In genomic region chr5:169083394-169084018, GRCh38 we compare ENCODE assay signal across 1 cellular context.
TF ChIP-seq lines count a peak whose summit lies in the region.

No MANE protein-coding gene starts in this region.

TF ChIP-seq in H1, 55 proteins besides CTCF, POLR2A, EP300 and RAD21 (continued from another document):
- TF ChIP-seq, protein P1, sequence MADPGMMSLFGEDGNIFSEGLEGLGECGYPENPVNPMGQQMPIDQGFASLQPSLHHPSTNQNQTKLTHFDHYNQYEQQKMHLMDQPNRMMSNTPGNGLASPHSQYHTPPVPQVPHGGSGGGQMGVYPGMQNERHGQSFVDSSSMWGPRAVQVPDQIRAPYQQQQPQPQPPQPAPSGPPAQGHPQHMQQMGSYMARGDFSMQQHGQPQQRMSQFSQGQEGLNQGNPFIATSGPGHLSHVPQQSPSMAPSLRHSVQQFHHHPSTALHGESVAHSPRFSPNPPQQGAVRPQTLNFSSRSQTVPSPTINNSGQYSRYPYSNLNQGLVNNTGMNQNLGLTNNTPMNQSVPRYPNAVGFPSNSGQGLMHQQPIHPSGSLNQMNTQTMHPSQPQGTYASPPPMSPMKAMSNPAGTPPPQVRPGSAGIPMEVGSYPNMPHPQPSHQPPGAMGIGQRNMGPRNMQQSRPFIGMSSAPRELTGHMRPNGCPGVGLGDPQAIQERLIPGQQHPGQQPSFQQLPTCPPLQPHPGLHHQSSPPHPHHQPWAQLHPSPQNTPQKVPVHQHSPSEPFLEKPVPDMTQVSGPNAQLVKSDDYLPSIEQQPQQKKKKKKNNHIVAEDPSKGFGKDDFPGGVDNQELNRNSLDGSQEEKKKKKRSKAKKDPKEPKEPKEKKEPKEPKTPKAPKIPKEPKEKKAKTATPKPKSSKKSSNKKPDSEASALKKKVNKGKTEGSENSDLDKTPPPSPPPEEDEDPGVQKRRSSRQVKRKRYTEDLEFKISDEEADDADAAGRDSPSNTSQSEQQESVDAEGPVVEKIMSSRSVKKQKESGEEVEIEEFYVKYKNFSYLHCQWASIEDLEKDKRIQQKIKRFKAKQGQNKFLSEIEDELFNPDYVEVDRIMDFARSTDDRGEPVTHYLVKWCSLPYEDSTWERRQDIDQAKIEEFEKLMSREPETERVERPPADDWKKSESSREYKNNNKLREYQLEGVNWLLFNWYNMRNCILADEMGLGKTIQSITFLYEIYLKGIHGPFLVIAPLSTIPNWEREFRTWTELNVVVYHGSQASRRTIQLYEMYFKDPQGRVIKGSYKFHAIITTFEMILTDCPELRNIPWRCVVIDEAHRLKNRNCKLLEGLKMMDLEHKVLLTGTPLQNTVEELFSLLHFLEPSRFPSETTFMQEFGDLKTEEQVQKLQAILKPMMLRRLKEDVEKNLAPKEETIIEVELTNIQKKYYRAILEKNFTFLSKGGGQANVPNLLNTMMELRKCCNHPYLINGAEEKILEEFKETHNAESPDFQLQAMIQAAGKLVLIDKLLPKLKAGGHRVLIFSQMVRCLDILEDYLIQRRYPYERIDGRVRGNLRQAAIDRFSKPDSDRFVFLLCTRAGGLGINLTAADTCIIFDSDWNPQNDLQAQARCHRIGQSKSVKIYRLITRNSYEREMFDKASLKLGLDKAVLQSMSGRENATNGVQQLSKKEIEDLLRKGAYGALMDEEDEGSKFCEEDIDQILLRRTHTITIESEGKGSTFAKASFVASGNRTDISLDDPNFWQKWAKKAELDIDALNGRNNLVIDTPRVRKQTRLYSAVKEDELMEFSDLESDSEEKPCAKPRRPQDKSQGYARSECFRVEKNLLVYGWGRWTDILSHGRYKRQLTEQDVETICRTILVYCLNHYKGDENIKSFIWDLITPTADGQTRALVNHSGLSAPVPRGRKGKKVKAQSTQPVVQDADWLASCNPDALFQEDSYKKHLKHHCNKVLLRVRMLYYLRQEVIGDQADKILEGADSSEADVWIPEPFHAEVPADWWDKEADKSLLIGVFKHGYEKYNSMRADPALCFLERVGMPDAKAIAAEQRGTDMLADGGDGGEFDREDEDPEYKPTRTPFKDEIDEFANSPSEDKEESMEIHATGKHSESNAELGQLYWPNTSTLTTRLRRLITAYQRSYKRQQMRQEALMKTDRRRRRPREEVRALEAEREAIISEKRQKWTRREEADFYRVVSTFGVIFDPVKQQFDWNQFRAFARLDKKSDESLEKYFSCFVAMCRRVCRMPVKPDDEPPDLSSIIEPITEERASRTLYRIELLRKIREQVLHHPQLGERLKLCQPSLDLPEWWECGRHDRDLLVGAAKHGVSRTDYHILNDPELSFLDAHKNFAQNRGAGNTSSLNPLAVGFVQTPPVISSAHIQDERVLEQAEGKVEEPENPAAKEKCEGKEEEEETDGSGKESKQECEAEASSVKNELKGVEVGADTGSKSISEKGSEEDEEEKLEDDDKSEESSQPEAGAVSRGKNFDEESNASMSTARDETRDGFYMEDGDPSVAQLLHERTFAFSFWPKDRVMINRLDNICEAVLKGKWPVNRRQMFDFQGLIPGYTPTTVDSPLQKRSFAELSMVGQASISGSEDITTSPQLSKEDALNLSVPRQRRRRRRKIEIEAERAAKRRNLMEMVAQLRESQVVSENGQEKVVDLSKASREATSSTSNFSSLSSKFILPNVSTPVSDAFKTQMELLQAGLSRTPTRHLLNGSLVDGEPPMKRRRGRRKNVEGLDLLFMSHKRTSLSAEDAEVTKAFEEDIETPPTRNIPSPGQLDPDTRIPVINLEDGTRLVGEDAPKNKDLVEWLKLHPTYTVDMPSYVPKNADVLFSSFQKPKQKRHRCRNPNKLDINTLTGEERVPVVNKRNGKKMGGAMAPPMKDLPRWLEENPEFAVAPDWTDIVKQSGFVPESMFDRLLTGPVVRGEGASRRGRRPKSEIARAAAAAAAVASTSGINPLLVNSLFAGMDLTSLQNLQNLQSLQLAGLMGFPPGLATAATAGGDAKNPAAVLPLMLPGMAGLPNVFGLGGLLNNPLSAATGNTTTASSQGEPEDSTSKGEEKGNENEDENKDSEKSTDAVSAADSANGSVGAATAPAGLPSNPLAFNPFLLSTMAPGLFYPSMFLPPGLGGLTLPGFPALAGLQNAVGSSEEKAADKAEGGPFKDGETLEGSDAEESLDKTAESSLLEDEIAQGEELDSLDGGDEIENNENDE (IDR thresholded peaks at IDR 0.05; ENCODE audit: insufficient replicate concordance, low read length), result no peak
- TF ChIP-seq POLR2AphosphoS5 (IDR thresholded peaks at IDR 0.05; ENCODE audit: low read depth, low read length), result no peak
- TF ChIP-seq ASH2L (IDR thresholded peaks at IDR 0.05; ENCODE audit: low read length), result no peak
- TF ChIP-seq EZH2 (IDR thresholded peaks at IDR 0.05; ENCODE audit: low read depth, low read length, severe bottlenecking), result no peak
- TF ChIP-seq, protein P2, sequence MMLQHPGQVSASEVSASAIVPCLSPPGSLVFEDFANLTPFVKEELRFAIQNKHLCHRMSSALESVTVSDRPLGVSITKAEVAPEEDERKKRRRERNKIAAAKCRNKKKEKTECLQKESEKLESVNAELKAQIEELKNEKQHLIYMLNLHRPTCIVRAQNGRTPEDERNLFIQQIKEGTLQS (IDR thresholded peaks at IDR 0.05; ENCODE audit: insufficient read depth, low read depth, low read length), result no peak
